8 cellular contexts compared by ENCODE assay signal in the genomic region with DNA sequence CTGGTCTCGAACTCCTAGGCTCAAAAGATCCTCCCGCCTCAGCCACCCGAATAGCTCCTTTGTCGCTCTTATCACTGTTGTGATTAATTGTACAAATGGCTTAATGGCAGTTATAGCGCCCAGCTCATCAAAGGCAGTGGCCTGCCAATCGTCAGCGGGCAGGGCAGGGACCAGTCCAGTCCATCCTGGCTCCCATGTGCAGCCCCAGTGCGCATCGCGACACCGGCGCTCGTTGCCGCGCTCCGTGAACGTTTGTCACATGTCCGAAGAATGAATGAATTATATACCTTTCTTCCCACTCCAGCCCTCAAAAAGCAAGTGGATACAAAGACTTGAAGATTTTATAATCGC. TPM values are rescaled to one million over a fixed set of nuclear protein-coding genes. Genes with fewer than 3 reads are reported as not detected.
DNase-seq lines count a peak whose midpoint lies in the region; ATAC-seq and TF ChIP-seq lines count a peak whose summit lies in the region.

No MANE protein-coding gene starts in this region.

- H3K27me3 ChIP-seq in esophagus squamous epithelium (no peaks in the 10 kb centered on the region), upper lobe of left lung (no peaks in the 10 kb centered on the region)

- H3K36me3 ChIP-seq in esophagus squamous epithelium (no peaks in the 10 kb centered on the region), upper lobe of left lung (no peaks in the 10 kb centered on the region)

- no peaks in the 10 kb centered on the region for H3K27me3 Mint-ChIP-seq in activated CD4-positive, alpha-beta T cell treated with anti-CD3 and anti-CD28 coated beads, Interleukin-2, amount 10 ng/mL, durations not matched to agents 7 days and 5 days
- H3K27me3 Mint-ChIP-seq in naive thymus-derived CD8-positive, alpha-beta T cell: no peaks in the 10 kb centered on the region

- H3K9me3 ChIP-seq in esophagus squamous epithelium: no peaks in the 10 kb centered on the region
- no peaks in the 10 kb centered on the region for H3K9me3 ChIP-seq in upper lobe of left lung

- 2% methylated on average over 6 to 19 of the region's 19 CpGs for WGBS in esophagus squamous epithelium, 2 donors
- WGBS in upper lobe of left lung, 2 donors: 0 to 1% methylated on average over 19 of the region's 19 CpGs

- DNase-seq in activated T-cell treated with anti-CD3 and anti-CD28 coated beads for 48 hours (ENCODE audit: low read depth) (peak; percentile 41), NCI-H1105 (lab: John Stamatoyannopoulos, UW) (peak; percentile 64), esophagus squamous epithelium (lab: John Stamatoyannopoulos, UW) (no peak), upper lobe of left lung (peak; percentile 57 to 90), glomerular visceral epithelial cell (ENCODE audit: extremely low spot score) (no peak)
- no peak for DNase-seq in activated T-cell treated with anti-CD3 and anti-CD28 coated beads, Interleukin-2, amount 50 U/mL, for 1 hour
- peak; percentile 51 for DNase-seq in activated CD4-positive, alpha-beta T cell treated with anti-CD3 and anti-CD28 coated beads, Interleukin-2, amount 10 ng/mL, durations not matched to agents 7 days and 5 days
- DNase-seq in naive thymus-derived CD8-positive, alpha-beta T cell: no peak

- ATAC-seq in naive thymus-derived CD8-positive, alpha-beta T cell: peak; percentile 5 to 23
- ATAC-seq in upper lobe of left lung (ENCODE audit: low FRiP score in 2 of 2): peak; percentile 53 to 69

- H3K27ac ChIP-seq in esophagus squamous epithelium: peak overlapping the region; percentile 77 to 93 (median 92)
- peak overlapping the region; percentile 70 to 86 (median 82) for H3K27ac ChIP-seq in upper lobe of left lung

- peak overlapping the region; percentile 43 to 73 (median 70) for H3K4me3 ChIP-seq in esophagus squamous epithelium
- H3K4me3 ChIP-seq in upper lobe of left lung: peak overlapping the region; percentile 30 to 63 (median 56)

- POLR2A ChIA-PET in activated CD4-positive, alpha-beta T cell treated with anti-CD3 and anti-CD28 coated beads, Interleukin-2, amount 10 ng/mL, durations not matched to agents 7 days and 5 days (lab: Charles Lee): interaction anchor here (0.6 kb wide), 2 partner anchors 18 to 32 kb away, joined by 3 read pairs; no protein-coding TSS in a partner anchor
- POLR2A ChIA-PET in naive thymus-derived CD8-positive, alpha-beta T cell (lab: Charles Lee): interaction anchor here (0.9 to 5.0 kb wide), 11 partner anchors 14 to 53 kb away, joined by 3 to 42 read pairs (median 6); a partner anchor contains a TSS

- H3K27ac Mint-ChIP-seq in activated CD4-positive, alpha-beta T cell treated with anti-CD3 and anti-CD28 coated beads, Interleukin-2, amount 10 ng/mL, durations not matched to agents 7 days and 5 days: peak overlapping the region; percentile 92
- H3K27ac Mint-ChIP-seq in naive thymus-derived CD8-positive, alpha-beta T cell: peak overlapping the region; percentile 84 to 98 (median 94)

- CTCF ChIA-PET in activated CD4-positive, alpha-beta T cell treated with anti-CD3 and anti-CD28 coated beads, Interleukin-2, amount 10 ng/mL, durations not matched to agents 7 days and 5 days (lab: Charles Lee): interaction anchor here (0.6 to 2.5 kb wide), 10 partner anchors 20 to 358 kb away, joined by 3 to 12 read pairs (median 4); a partner anchor contains a TSS

- intact Hi-C loops in esophagus squamous epithelium (cut with DNase I): no loop called here

- peak overlapping the region; percentile 84 for H3K4me3 Mint-ChIP-seq in activated CD4-positive, alpha-beta T cell treated with anti-CD3 and anti-CD28 coated beads, Interleukin-2, amount 10 ng/mL, durations not matched to agents 7 days and 5 days
- peak overlapping the region; percentile 74 to 93 (median 87) for H3K4me3 Mint-ChIP-seq in naive thymus-derived CD8-positive, alpha-beta T cell

- TF ChIP-seq POLR2A in esophagus squamous epithelium (IDR thresholded peaks at IDR 0.05) (no peak), upper lobe of left lung (IDR thresholded peaks at IDR 0.05) (no peak)

- no peaks in the 10 kb centered on the region for H3K9me3 Mint-ChIP-seq in activated CD4-positive, alpha-beta T cell treated with anti-CD3 and anti-CD28 coated beads, Interleukin-2, amount 10 ng/mL, durations not matched to agents 7 days and 5 days
- H3K9me3 Mint-ChIP-seq in naive thymus-derived CD8-positive, alpha-beta T cell: no peaks in the 10 kb centered on the region

- peaks cover 8% of the 10 kb centered on the region for H3K36me3 Mint-ChIP-seq in activated CD4-positive, alpha-beta T cell treated with anti-CD3 and anti-CD28 coated beads, Interleukin-2, amount 10 ng/mL, durations not matched to agents 7 days and 5 days (ENCODE audit: low read depth)
- H3K36me3 Mint-ChIP-seq in naive thymus-derived CD8-positive, alpha-beta T cell: peaks cover 0 to 2% (median 0%) of the 10 kb centered on the region in 3 donors

- TF ChIP-seq CTCF in esophagus squamous epithelium (IDR thresholded peaks at IDR 0.05) (no peak), upper lobe of left lung (IDR thresholded peaks at IDR 0.05) (no peak)

- H3K4me1 ChIP-seq in esophagus squamous epithelium (peaks cover 14 to 45% (median 17%) of the 10 kb centered on the region in 3 donors), upper lobe of left lung (peaks cover 20 to 31% (median 27%) of the 10 kb centered on the region in 4 donors)

- H3K4me1 Mint-ChIP-seq in activated CD4-positive, alpha-beta T cell treated with anti-CD3 and anti-CD28 coated beads, Interleukin-2, amount 10 ng/mL, durations not matched to agents 7 days and 5 days: peaks cover 36% of the 10 kb centered on the region
- peaks cover 6 to 48% (median 24%) of the 10 kb centered on the region in 4 donors for H3K4me1 Mint-ChIP-seq in naive thymus-derived CD8-positive, alpha-beta T cell

- no peak for TF ChIP-seq EP300 in upper lobe of left lung (IDR thresholded peaks at IDR 0.05)

RNA-seq across cellular contexts. Expression of a gene that starts 18.4 kb away (rescaled TPM):
- 10 to 100 TPM; 32.8 to 37.3 TPM for total RNA-seq in activated CD4-positive, alpha-beta T cell treated with anti-CD3 and anti-CD28 coated beads, Interleukin-2, amount 10 ng/mL, durations not matched to agents 7 days and 5 days
- total RNA-seq in esophagus squamous epithelium (10 to 100 TPM; 34.0 to 59.1 (median 42.9) TPM), upper lobe of left lung (10 to 100 TPM; 23.0 to 68.4 (median 37.4) TPM)
- 10 to 100 TPM; 26.9 to 27.1 TPM for total RNA-seq in naive thymus-derived CD8-positive, alpha-beta T cell
- 10 to 100 TPM; 45.8 to 50.7 (median 48.5) TPM for polyA plus RNA-seq in naive thymus-derived CD8-positive, alpha-beta T cell

RNA-seq across cellular contexts. Expression of a gene that starts 19.2 kb away (rescaled TPM):
- total RNA-seq in activated CD4-positive, alpha-beta T cell treated with anti-CD3 and anti-CD28 coated beads, Interleukin-2, amount 10 ng/mL, durations not matched to agents 7 days and 5 days: 10 to 100 TPM; 21.2 to 23.6 TPM
- total RNA-seq in esophagus squamous epithelium (10 to 100 TPM in 3 of 4 donors, 1 to 10 TPM in 1; 8.7 to 18.5 (median 11.1) TPM), upper lobe of left lung (10 to 100 TPM; 18.3 to 97.4 (median 27.6) TPM)
- 10 to 100 TPM; 36.8 to 37.9 TPM for total RNA-seq in naive thymus-derived CD8-positive, alpha-beta T cell
- 1 to 10 TPM; 1.2 to 3.8 (median 3.0) TPM for polyA plus RNA-seq in naive thymus-derived CD8-positive, alpha-beta T cell

RNA-seq across cellular contexts. Expression of a gene that starts 28.4 kb away (rescaled TPM):
- 10 to 100 TPM; 22.8 to 22.9 TPM for total RNA-seq in activated CD4-positive, alpha-beta T cell treated with anti-CD3 and anti-CD28 coated beads, Interleukin-2, amount 10 ng/mL, durations not matched to agents 7 days and 5 days
- total RNA-seq in esophagus squamous epithelium (10 to 100 TPM; 10.5 to 27.9 (median 16.1) TPM), upper lobe of left lung (10 to 100 TPM in 5 of 6 donors, 1 to 10 TPM in 1; 9.3 to 30.3 (median 20.6) TPM)
- 10 to 100 TPM; 10.7 to 13.5 TPM for total RNA-seq in naive thymus-derived CD8-positive, alpha-beta T cell
- polyA plus RNA-seq in naive thymus-derived CD8-positive, alpha-beta T cell: 1 to 10 TPM; 1.8 to 2.5 (median 2.3) TPM

RNA-seq across cellular contexts. Expression of a gene that starts 35.3 kb away (rescaled TPM):
- total RNA-seq in activated CD4-positive, alpha-beta T cell treated with anti-CD3 and anti-CD28 coated beads, Interleukin-2, amount 10 ng/mL, durations not matched to agents 7 days and 5 days: 10 to 100 TPM; 88.7 to 96.4 TPM
- 10 to 100 TPM; 56.8 to 72.2 (median 60.1) TPM for total RNA-seq in esophagus squamous epithelium
- 100 to 1,000 TPM in 1 of 2 experiments, 10 to 100 TPM in 1; 93.3 to 105 TPM for total RNA-seq in naive thymus-derived CD8-positive, alpha-beta T cell
- polyA plus RNA-seq in naive thymus-derived CD8-positive, alpha-beta T cell: 100 to 1,000 TPM; 124 to 189 (median 138) TPM
- total RNA-seq in upper lobe of left lung: 10 to 100 TPM; 61.5 to 96.1 (median 70.4) TPM

RNA-seq across cellular contexts. Expression of a gene that starts 46.4 kb away (rescaled TPM):
- 100 to 1,000 TPM in 1 of 2 experiments, 10 to 100 TPM in 1; 100.0 to 104 TPM for total RNA-seq in activated CD4-positive, alpha-beta T cell treated with anti-CD3 and anti-CD28 coated beads, Interleukin-2, amount 10 ng/mL, durations not matched to agents 7 days and 5 days
- total RNA-seq in esophagus squamous epithelium: 10 to 100 TPM; 21.9 to 35.1 (median 25.6) TPM
- total RNA-seq in naive thymus-derived CD8-positive, alpha-beta T cell: 100 to 1,000 TPM; 115 to 134 TPM
- 10 to 100 TPM; 11.3 to 22.6 (median 12.9) TPM for polyA plus RNA-seq in naive thymus-derived CD8-positive, alpha-beta T cell
- total RNA-seq in upper lobe of left lung: 10 to 100 TPM; 32.7 to 92.2 (median 48.1) TPM

Comparison
In these comparisons a context has a peak if more than half of its experiments do, and no peak if none do; other contexts are left out.
1. DNase-seq: peak in activated T-cell treated with anti-CD3 and anti-CD28 coated beads for 48 hours (single experiment), NCI-H1105 (single experiment), activated CD4-positive, alpha-beta T cell treated with anti-CD3 and anti-CD28 coated beads, Interleukin-2, amount 10 ng/mL, durations not matched to agents 7 days and 5 days (single experiment) and upper lobe of left lung (2 of 2); none in activated T-cell treated with anti-CD3 and anti-CD28 coated beads, Interleukin-2, amount 50 U/mL, for 1 hour (single experiment), esophagus squamous epithelium (single experiment), naive thymus-derived CD8-positive, alpha-beta T cell (0 of 10) and glomerular visceral epithelial cell (single experiment).